1 cellular context compared by ENCODE assay signal in the genomic region with DNA sequence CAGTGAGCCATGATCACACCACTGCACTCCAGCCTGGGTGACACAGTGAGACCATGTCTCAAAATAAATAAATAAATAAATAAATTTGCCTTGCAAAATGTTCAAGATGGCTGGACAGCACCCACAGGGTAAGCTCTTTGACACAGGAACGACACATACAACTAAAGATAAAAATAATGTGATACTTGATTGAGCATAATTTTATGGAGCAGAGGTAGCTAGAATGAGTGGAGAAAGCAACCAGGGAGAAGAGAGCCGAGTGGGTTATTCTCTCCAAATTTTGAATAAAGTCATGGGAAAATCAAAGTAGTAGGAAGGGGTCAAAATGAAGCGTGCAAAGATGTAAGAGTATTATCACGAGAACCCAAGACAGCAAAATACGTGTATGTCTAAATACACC.
A peak's percentile ranks its signal among the peaks of the same experiment; 100 is the strongest.
TF ChIP-seq lines count a peak whose summit lies in the region.

No MANE protein-coding gene starts in this region.

TF ChIP-seq in GM12878, 131 proteins besides CTCF, POLR2A, EP300 and RAD21 (continued from another document):
- TF ChIP-seq STAT3 (IDR thresholded peaks at IDR 0.05; ENCODE audit: low read depth, low read length) (no peak), POU2F2 (IDR thresholded peaks at IDR 0.05; ENCODE audit: borderline replicate concordance, low read depth, low read length) (no peak), BCLAF1 (IDR thresholded peaks at IDR 0.05) (no peak), SIN3A (IDR thresholded peaks at IDR 0.05; ENCODE audit: low read depth, low read length) (0 out of 2 replicates have a peak, but pooled peaks have one; percentile 6), YY1 (IDR thresholded peaks at IDR 0.05; ENCODE audit: low read depth, low read length) (peak; percentile 48; the same call in 1 of the 2 replicates), SP1 (IDR thresholded peaks at IDR 0.05; ENCODE audit: low read depth, low read length) (no peak), SREBF2 (IDR thresholded peaks at IDR 0.05; ENCODE audit: low read length) (no peak), BMI1 (IDR thresholded peaks at IDR 0.05; ENCODE audit: borderline replicate concordance) (peak; percentile 60), HSF1 (IDR thresholded peaks at IDR 0.05; ENCODE audit: low read depth, low read length) (no peak), IRF3 (IDR thresholded peaks at IDR 0.05) (no peak), KDM1A (IDR thresholded peaks at IDR 0.05; ENCODE audit: borderline replicate concordance) (no peak), RB1 (IDR thresholded peaks at IDR 0.05; ENCODE audit: borderline replicate concordance) (no peak), TBL1XR1 (IDR thresholded peaks at IDR 0.05; ENCODE audit: low read depth, low read length) (0 out of 2 replicates have a peak, but pooled peaks have one; percentile 15), CHD1 (IDR thresholded peaks at IDR 0.05; ENCODE audit: low read depth, low read length) (peak; percentile 60; the same call in 1 of the 2 replicates), TAF1 (IDR thresholded peaks at IDR 0.05; ENCODE audit: borderline replicate concordance, low read depth, low read length) (0 out of 2 replicates have a peak, but pooled peaks have one; percentile 16), BACH1 (IDR thresholded peaks at IDR 0.05; ENCODE audit: borderline replicate concordance) (no peak)
- TF ChIP-seq, protein P1, sequence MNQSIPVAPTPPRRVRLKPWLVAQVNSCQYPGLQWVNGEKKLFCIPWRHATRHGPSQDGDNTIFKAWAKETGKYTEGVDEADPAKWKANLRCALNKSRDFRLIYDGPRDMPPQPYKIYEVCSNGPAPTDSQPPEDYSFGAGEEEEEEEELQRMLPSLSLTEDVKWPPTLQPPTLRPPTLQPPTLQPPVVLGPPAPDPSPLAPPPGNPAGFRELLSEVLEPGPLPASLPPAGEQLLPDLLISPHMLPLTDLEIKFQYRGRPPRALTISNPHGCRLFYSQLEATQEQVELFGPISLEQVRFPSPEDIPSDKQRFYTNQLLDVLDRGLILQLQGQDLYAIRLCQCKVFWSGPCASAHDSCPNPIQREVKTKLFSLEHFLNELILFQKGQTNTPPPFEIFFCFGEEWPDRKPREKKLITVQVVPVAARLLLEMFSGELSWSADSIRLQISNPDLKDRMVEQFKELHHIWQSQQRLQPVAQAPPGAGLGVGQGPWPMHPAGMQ (IDR thresholded peaks at IDR 0.05; ENCODE audit: borderline replicate concordance) = no peak
- TF ChIP-seq, protein P2, sequence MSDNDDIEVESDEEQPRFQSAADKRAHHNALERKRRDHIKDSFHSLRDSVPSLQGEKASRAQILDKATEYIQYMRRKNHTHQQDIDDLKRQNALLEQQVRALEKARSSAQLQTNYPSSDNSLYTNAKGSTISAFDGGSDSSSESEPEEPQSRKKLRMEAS (IDR thresholded peaks at IDR 0.05; ENCODE audit: low read depth, low read length) = no peak
- TF ChIP-seq, protein P3, sequence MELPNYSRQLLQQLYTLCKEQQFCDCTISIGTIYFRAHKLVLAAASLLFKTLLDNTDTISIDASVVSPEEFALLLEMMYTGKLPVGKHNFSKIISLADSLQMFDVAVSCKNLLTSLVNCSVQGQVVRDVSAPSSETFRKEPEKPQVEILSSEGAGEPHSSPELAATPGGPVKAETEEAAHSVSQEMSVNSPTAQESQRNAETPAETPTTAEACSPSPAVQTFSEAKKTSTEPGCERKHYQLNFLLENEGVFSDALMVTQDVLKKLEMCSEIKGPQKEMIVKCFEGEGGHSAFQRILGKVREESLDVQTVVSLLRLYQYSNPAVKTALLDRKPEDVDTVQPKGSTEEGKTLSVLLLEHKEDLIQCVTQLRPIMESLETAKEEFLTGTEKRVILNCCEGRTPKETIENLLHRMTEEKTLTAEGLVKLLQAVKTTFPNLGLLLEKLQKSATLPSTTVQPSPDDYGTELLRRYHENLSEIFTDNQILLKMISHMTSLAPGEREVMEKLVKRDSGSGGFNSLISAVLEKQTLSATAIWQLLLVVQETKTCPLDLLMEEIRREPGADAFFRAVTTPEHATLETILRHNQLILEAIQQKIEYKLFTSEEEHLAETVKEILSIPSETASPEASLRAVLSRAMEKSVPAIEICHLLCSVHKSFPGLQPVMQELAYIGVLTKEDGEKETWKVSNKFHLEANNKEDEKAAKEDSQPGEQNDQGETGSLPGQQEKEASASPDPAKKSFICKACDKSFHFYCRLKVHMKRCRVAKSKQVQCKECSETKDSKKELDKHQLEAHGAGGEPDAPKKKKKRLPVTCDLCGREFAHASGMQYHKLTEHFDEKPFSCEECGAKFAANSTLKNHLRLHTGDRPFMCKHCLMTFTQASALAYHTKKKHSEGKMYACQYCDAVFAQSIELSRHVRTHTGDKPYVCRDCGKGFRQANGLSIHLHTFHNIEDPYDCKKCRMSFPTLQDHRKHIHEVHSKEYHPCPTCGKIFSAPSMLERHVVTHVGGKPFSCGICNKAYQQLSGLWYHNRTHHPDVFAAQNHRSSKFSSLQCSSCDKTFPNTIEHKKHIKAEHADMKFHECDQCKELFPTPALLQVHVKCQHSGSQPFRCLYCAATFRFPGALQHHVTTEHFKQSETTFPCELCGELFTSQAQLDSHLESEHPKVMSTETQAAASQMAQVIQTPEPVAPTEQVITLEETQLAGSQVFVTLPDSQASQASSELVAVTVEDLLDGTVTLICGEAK (IDR thresholded peaks at IDR 0.05; ENCODE audit: borderline replicate concordance) = no peak
